Comparison of ENCODE assay signal across 14 cellular contexts in genomic region chr4:144564358-144564757, GRCh38.
DNase-seq lines count a peak whose midpoint lies in the region; ATAC-seq, FAIRE-seq and TF ChIP-seq lines count a peak whose summit lies in the region.
"Had no signal": no experiment of that assay in that cellular context is flagged by ENCODE, and none has a peak within 500 bp of the region (broad histone marks: within the 10 kb centered on the region; RNA-seq: fewer than 3 reads in every experiment).

No MANE protein-coding gene starts in this region.

- ATAC-seq in GM18907 (IDR thresholded peaks at IDR 0.05; ENCODE audit: unreplicated experiment) (peak; percentile 42), GM21529 (IDR thresholded peaks at IDR 0.05; ENCODE audit: unreplicated experiment) (no peak), GM19035 (IDR thresholded peaks at IDR 0.05; ENCODE audit: unreplicated experiment) (no peak)
- ATAC-seq: CD8-positive, alpha-beta T cell had no signal

- TF ChIP-seq POLR2A in GM12891 (IDR thresholded peaks at IDR 0.05; ENCODE audit: low read depth, low read length), result no peak

- no peak for FAIRE-seq in GM12891 (lab: Jason Lieb, UNC)
- FAIRE-seq: GM19239, H1 had no signal

- no peak for DNase-seq in GM12891 (ENCODE audit: insufficient read length, low spot score)
- DNase-seq in astrocyte of the hippocampus (ENCODE audit: low read depth, low spot score), result peak; percentile 38
- peak; percentile 37 for DNase-seq in iris pigment epithelial cell (ENCODE audit: low read depth)
- no peak for DNase-seq in cortex of kidney (lab: John Stamatoyannopoulos, UW)
- DNase-seq: CD8-positive, alpha-beta T cell; MM.1S; NCI-H1417 treated with DMSO at 0.1 percent for 48 hours; NCI-H2029; NCI-H524 had no signal

TF ChIP-seq in GM12891, 5 proteins besides CTCF, POLR2A, EP300 and RAD21:
- peak; percentile 29; the same call in 1 of the 2 replicates for TF ChIP-seq SPI1 (IDR thresholded peaks at IDR 0.05; ENCODE audit: low read depth, low read length)
- no peak for TF ChIP-seq TAF1 (IDR thresholded peaks at IDR 0.05; ENCODE audit: low read depth, low read length)

Comparison
In these comparisons a context has a peak if more than half of its experiments do, and no peak if none do; other contexts are left out.
1. DNase-seq: peak in astrocyte of the hippocampus (single experiment) and iris pigment epithelial cell (single experiment); none in GM12891 (single experiment) and cortex of kidney (single experiment).